Comparison of ENCODE assay signal across 1 cellular context in genomic region chr4:98928131-98928504, GRCh38.
A peak's percentile ranks its signal among the peaks of the same experiment; 100 is the strongest.
TF ChIP-seq lines count a peak whose summit lies in the region.

No MANE protein-coding gene starts in this region.

TF ChIP-seq in K562, 482 proteins besides CTCF, POLR2A, EP300 and RAD21 (continued from another document and continues in another):
- peak; percentile 63 to 89 for TF ChIP-seq MNT (conservative IDR thresholded peaks at IDR 0.05)
- no peak for TF ChIP-seq ZNF318 (IDR thresholded peaks at IDR 0.05; ENCODE audit: borderline replicate concordance in 1 of 2, low read depth in 1 of 2)
- no peak for TF ChIP-seq SPI1 (IDR thresholded peaks at IDR 0.05; ENCODE audit: borderline replicate concordance, low read depth, low read length)
- peak; percentile 37; the same call in 1 of the 2 replicates for TF ChIP-seq ZNF24 (IDR thresholded peaks at IDR 0.05)
- no peak for TF ChIP-seq CEBPB (tag; IDR thresholded peaks at IDR 0.05)
- no peak for TF ChIP-seq ZNF668 (CRISPR knock-in tag; IDR thresholded peaks at IDR 0.05)
- no peak for TF ChIP-seq CBFB (CRISPR knock-in tag; IDR thresholded peaks at IDR 0.05)
- no peak for TF ChIP-seq USF1 (CRISPR knock-in tag; IDR thresholded peaks at IDR 0.05)
- no peak for TF ChIP-seq ZNF644 (tag; IDR thresholded peaks at IDR 0.05; ENCODE audit: low read depth)
- TF ChIP-seq NRF1 (conservative IDR thresholded peaks at IDR 0.05 in 1 of 2, IDR thresholded peaks at IDR 0.05 in 1 of 2), result peak; percentile 51 to 60
- TF ChIP-seq MLLT1 (IDR thresholded peaks at IDR 0.05), result peak in 1 of 2 experiments; percentile 27; a peak in 1 of 4 replicates
- no peak for TF ChIP-seq BRD9 (IDR thresholded peaks at IDR 0.05; ENCODE audit: low read depth, partially characterized antibody)
- no peak for TF ChIP-seq RERE (CRISPR knock-in tag; IDR thresholded peaks at IDR 0.05; ENCODE audit: borderline replicate concordance)
- no peak for TF ChIP-seq EHMT2 (IDR thresholded peaks at IDR 0.05)
- peak in 1 of 2 experiments; percentile 42 for TF ChIP-seq E2F6 (IDR thresholded peaks at IDR 0.05; ENCODE audit: borderline replicate concordance in 1 of 2, extremely low read depth in 1 of 2, insufficient read depth in 1 of 2, insufficient read length in 1 of 2, low read depth in 1 of 2, low read length in 1 of 2, poor library complexity in 1 of 2, severe bottlenecking in 1 of 2)
- no peak for TF ChIP-seq ARID4B (CRISPR knock-in tag; IDR thresholded peaks at IDR 0.05)
- no peak for TF ChIP-seq FOXK1 (CRISPR knock-in tag; IDR thresholded peaks at IDR 0.05; ENCODE audit: borderline replicate concordance)
- no peak for TF ChIP-seq ZBTB34 (CRISPR knock-in tag; IDR thresholded peaks at IDR 0.05)
- TF ChIP-seq MYNN (IDR thresholded peaks at IDR 0.05), result no peak
- no peak for TF ChIP-seq MYNN (CRISPR knock-in tag; IDR thresholded peaks at IDR 0.05)
- no peak for TF ChIP-seq ZNF830 (CRISPR knock-in tag; IDR thresholded peaks at IDR 0.05)
- TF ChIP-seq NR0B1 (IDR thresholded peaks at IDR 0.05; ENCODE audit: partially characterized antibody), result no peak
- TF ChIP-seq CHCHD3 (CRISPR knock-in tag; IDR thresholded peaks at IDR 0.05), result no peak
- no peak for TF ChIP-seq PHTF2 (CRISPR knock-in tag; IDR thresholded peaks at IDR 0.05)
- peak; percentile 73 for TF ChIP-seq MXI1 (IDR thresholded peaks at IDR 0.05; ENCODE audit: low read depth, low read length)
- TF ChIP-seq POLR3A (IDR thresholded peaks at IDR 0.05; ENCODE audit: borderline replicate concordance, extremely low read depth, insufficient read depth, insufficient read length), result no peak
- TF ChIP-seq SIRT6 (IDR thresholded peaks at IDR 0.05; ENCODE audit: low read depth, low read length), result no peak
